23 cellular contexts compared by ENCODE assay signal in genomic region chr10:69685426-69685801, GRCh38. TPM values are rescaled to one million over a fixed set of nuclear protein-coding genes. Genes with fewer than 3 reads are reported as not detected.
A peak's percentile ranks its signal among the peaks of the same experiment; 100 is the strongest.
DNase-seq lines count a peak whose midpoint lies in the region; ATAC-seq and TF ChIP-seq lines count a peak whose summit lies in the region.
"Had no signal": no experiment of that assay in that cellular context is flagged by ENCODE, and none has a peak within 500 bp of the region (broad histone marks: within the 10 kb centered on the region; RNA-seq: fewer than 3 reads in every experiment).

No MANE protein-coding gene starts in this region.

- H3K4me3 Mint-ChIP-seq in progenitor cell of endocrine pancreas (ENCODE audit: low read depth) = no peak overlapping the region
- H3K4me3 Mint-ChIP-seq: T-helper 1 cell treated with Interleukin-12 subunit alpha and Interleukin-12 subunit beta and Interleukin-4 antibody, amounts not matched to agents 30 μg/mL and 1 μg/mL, for 36 hours had no signal

- no peaks in the 10 kb centered on the region for H3K9me3 ChIP-seq in heart right ventricle
- no peaks in the 10 kb centered on the region for H3K9me3 ChIP-seq in right atrium auricular region
- no peaks in the 10 kb centered on the region for H3K9me3 ChIP-seq in hepatocyte (ENCODE audit: low read depth)
- no peaks in the 10 kb centered on the region for H3K9me3 ChIP-seq in upper lobe of right lung
- H3K9me3 ChIP-seq: BE2C, psoas muscle had no signal

- no peaks in the 10 kb centered on the region for H3K9me2 ChIP-seq in hepatocyte (replicated peaks; ENCODE audit: insufficient read depth)

- DNase-seq in heart right ventricle = no peak
- no peak for DNase-seq in right atrium auricular region (ENCODE audit: low spot score)
- no peak for DNase-seq in hepatocyte (ENCODE audit: low spot score)
- DNase-seq in progenitor cell of endocrine pancreas (ENCODE audit: low spot score, unreplicated experiment) = no peak
- no peak for DNase-seq in upper lobe of right lung
- no peak for DNase-seq in GM13976 (ENCODE audit: low spot score)
- DNase-seq in stimulated activated naive CD4-positive, alpha-beta T cell (lab: John Stamatoyannopoulos, UW) = no peak
- DNase-seq in NCI-H1048 (lab: John Stamatoyannopoulos, UW) = no peak
- DNase-seq: 8988T; activated CD4-positive, alpha-beta T cell treated with anti-CD3 and anti-CD28 coated beads, Interleukin-2, amount 50 U/mL, for 1 hour; activated CD8-positive, alpha-beta memory T cell treated with anti-CD3 and anti-CD28 coated beads, Interleukin-2, amount 50 U/mL, for 48 hours; activated gamma-delta T cell treated with Interleukin-2 at 50 U/mL for 16 hours; BE2C; cerebellar nuclear complex; GDM1; hippocampal formation; mesendoderm; NCI-H146; NCI-H82; nephron progenitor cell had no signal

- H3K79me2 ChIP-seq in hepatocyte = no peaks in the 10 kb centered on the region

- peaks cover 30% of the 10 kb centered on the region for H3K27me3 Mint-ChIP-seq in progenitor cell of endocrine pancreas

- no peaks in the 10 kb centered on the region for H4K20me1 ChIP-seq in hepatocyte (ENCODE audit: insufficient read depth, poor library complexity, severe bottlenecking)

- 70 to 73% methylated on average over 5 of the region's 5 CpGs for WGBS in heart right ventricle, 2 donors
- 42% methylated on average over 5 of the region's 5 CpGs for WGBS in hepatocyte (ENCODE audit: low lambda C conversion rate, missing lambda C conversion rate)

- peaks cover 7% of the 10 kb centered on the region for H3K4me1 Mint-ChIP-seq in progenitor cell of endocrine pancreas (ENCODE audit: low read depth)

- no peaks in the 10 kb centered on the region for H3K9me3 Mint-ChIP-seq in progenitor cell of endocrine pancreas (ENCODE audit: low read depth)
- H3K9me3 Mint-ChIP-seq: nephron progenitor cell; T-helper 1 cell treated with Interleukin-12 subunit alpha and Interleukin-12 subunit beta and Interleukin-4 antibody, amounts not matched to agents 30 μg/mL and 1 μg/mL, for 36 hours had no signal

- intact Hi-C loops in heart right ventricle (cut with DNase I) (no loop called here), upper lobe of right lung (cut with DNase I) (no loop called here)

- peak overlapping the region; percentile 31 for H3K27ac Mint-ChIP-seq in progenitor cell of endocrine pancreas
- H3K27ac Mint-ChIP-seq: T-helper 1 cell treated with Interleukin-12 subunit alpha and Interleukin-12 subunit beta and Interleukin-4 antibody, amounts not matched to agents 30 μg/mL and 1 μg/mL, for 36 hours had no signal

- no peak overlapping the region for H3K4me3 ChIP-seq in heart right ventricle
- H3K4me3 ChIP-seq in right atrium auricular region = no peak overlapping the region
- no peak overlapping the region for H3K4me3 ChIP-seq in hepatocyte
- H3K4me3 ChIP-seq in upper lobe of right lung = no peak overlapping the region
- H3K4me3 ChIP-seq: psoas muscle had no signal

- H3K4me1 ChIP-seq in heart right ventricle (peaks cover 9 to 39% (median 22%) of the 10 kb centered on the region in 9 donors), right atrium auricular region (peaks cover 0 to 16% of the 10 kb centered on the region in 2 donors), hepatocyte (ENCODE audit: insufficient read depth) (peaks cover 36% of the 10 kb centered on the region), upper lobe of right lung (peaks cover 7% of the 10 kb centered on the region)
- H3K4me1 ChIP-seq: BE2C had no signal

- H3K36me3 ChIP-seq in heart right ventricle (no peaks in the 10 kb centered on the region), right atrium auricular region (no peaks in the 10 kb centered on the region), hepatocyte (replicated peaks; ENCODE audit: insufficient read depth, low read depth) (no peaks in the 10 kb centered on the region), upper lobe of right lung (no peaks in the 10 kb centered on the region)
- H3K36me3 ChIP-seq: BE2C had no signal

- peaks cover 0 to 9% (median 2%) of the 10 kb centered on the region in 7 donors for H3K27me3 ChIP-seq in heart right ventricle
- no peaks in the 10 kb centered on the region for H3K27me3 ChIP-seq in right atrium auricular region
- no peaks in the 10 kb centered on the region for H3K27me3 ChIP-seq in hepatocyte
- H3K27me3 ChIP-seq in upper lobe of right lung = no peaks in the 10 kb centered on the region
- H3K27me3 ChIP-seq: BE2C had no signal

- ATAC-seq in heart right ventricle (no peak), upper lobe of right lung (no peak)

- H3K27ac ChIP-seq in heart right ventricle = peak overlapping the region in 6 of 10 donors; percentile 5 to 66 (median 47)
- H3K27ac ChIP-seq in right atrium auricular region = peak overlapping the region in 1 of 2 donors; percentile 46
- H3K27ac ChIP-seq in hepatocyte = peak overlapping the region; percentile 98
- H3K27ac ChIP-seq in upper lobe of right lung = peak overlapping the region; percentile 74

- H2AFZ ChIP-seq in hepatocyte = no peak overlapping the region

- in situ Hi-C loops in GM13976 (cut with MboI; ENCODE audit: low sequenced_read_pairs, unreplicated experiment) = no loop called here

- H3K36me3 Mint-ChIP-seq in progenitor cell of endocrine pancreas (ENCODE audit: insufficient read depth) = no peaks in the 10 kb centered on the region

- TF ChIP-seq CTCF in heart right ventricle (IDR thresholded peaks at IDR 0.05) (no peak), right atrium auricular region (IDR thresholded peaks at IDR 0.05) (no peak), hepatocyte (IDR thresholded peaks at IDR 0.05; ENCODE audit: poor library complexity) (no peak), progenitor cell of endocrine pancreas (IDR thresholded peaks at IDR 0.05; ENCODE audit: unreplicated experiment) (no peak), upper lobe of right lung (IDR thresholded peaks at IDR 0.05) (no peak), GM13976 (IDR thresholded peaks at IDR 0.05; ENCODE audit: borderline replicate concordance, control extremely low read depth, extremely low read depth, insufficient read depth, missing control alignments) (no peak)

- peak overlapping the region; percentile 58 for H3K4me2 ChIP-seq in hepatocyte

RNA-seq across cellular contexts. Expression of gene FAM241B, which starts 55.4 kb away (rescaled TPM):
- total RNA-seq in heart right ventricle = 1 to 10 TPM; 1.4 to 9.0 (median 5.2) TPM
- polyA plus RNA-seq in heart right ventricle = 1 to 10 TPM; 2.8 to 3.7 TPM
- 1 to 10 TPM; 2.1 to 3.5 TPM for total RNA-seq in right atrium auricular region
- 3.7 TPM in 2 replicates for total RNA-seq in hepatocyte
- 13.7 and 14.7 TPM in 2 replicates for polyA plus RNA-seq in hepatocyte
- 42.4 and 44.2 TPM in 2 replicates for total RNA-seq in progenitor cell of endocrine pancreas
- 5.2 TPM for total RNA-seq in upper lobe of right lung
- total RNA-seq: urinary bladder had no signal
